ENCODE assay signal across 1 cellular context in genomic region chr13:113105032-113105993, GRCh38.
A peak's percentile ranks its signal among the peaks of the same experiment; 100 is the strongest.
TF ChIP-seq lines count a peak whose summit lies in the region.

F7 (plus strand) TSS chr13:113105791; CDS start chr13:113105842, 51 bp downstream.

TF ChIP-seq in HepG2, 621 proteins besides CTCF, POLR2A, EP300 and RAD21 (continued from another document and continues in another):
- TF ChIP-seq, protein P1, sequence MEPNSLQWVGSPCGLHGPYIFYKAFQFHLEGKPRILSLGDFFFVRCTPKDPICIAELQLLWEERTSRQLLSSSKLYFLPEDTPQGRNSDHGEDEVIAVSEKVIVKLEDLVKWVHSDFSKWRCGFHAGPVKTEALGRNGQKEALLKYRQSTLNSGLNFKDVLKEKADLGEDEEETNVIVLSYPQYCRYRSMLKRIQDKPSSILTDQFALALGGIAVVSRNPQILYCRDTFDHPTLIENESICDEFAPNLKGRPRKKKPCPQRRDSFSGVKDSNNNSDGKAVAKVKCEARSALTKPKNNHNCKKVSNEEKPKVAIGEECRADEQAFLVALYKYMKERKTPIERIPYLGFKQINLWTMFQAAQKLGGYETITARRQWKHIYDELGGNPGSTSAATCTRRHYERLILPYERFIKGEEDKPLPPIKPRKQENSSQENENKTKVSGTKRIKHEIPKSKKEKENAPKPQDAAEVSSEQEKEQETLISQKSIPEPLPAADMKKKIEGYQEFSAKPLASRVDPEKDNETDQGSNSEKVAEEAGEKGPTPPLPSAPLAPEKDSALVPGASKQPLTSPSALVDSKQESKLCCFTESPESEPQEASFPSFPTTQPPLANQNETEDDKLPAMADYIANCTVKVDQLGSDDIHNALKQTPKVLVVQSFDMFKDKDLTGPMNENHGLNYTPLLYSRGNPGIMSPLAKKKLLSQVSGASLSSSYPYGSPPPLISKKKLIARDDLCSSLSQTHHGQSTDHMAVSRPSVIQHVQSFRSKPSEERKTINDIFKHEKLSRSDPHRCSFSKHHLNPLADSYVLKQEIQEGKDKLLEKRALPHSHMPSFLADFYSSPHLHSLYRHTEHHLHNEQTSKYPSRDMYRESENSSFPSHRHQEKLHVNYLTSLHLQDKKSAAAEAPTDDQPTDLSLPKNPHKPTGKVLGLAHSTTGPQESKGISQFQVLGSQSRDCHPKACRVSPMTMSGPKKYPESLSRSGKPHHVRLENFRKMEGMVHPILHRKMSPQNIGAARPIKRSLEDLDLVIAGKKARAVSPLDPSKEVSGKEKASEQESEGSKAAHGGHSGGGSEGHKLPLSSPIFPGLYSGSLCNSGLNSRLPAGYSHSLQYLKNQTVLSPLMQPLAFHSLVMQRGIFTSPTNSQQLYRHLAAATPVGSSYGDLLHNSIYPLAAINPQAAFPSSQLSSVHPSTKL (CRISPR knock-in tag; IDR thresholded peaks at IDR 0.05): peak; percentile 82
- TF ChIP-seq EHMT2 (IDR thresholded peaks at IDR 0.05; ENCODE audit: borderline replicate concordance, low read depth, low read length) (no peak), ZNF558 (CRISPR knock-in tag; IDR thresholded peaks at IDR 0.05; ENCODE audit: borderline replicate concordance) (no peak; the same call in 1 of the 2 replicates), NFE2L2 (IDR thresholded peaks at IDR 0.05; ENCODE audit: low read length) (no peak), ZKSCAN5 (CRISPR knock-in tag; IDR thresholded peaks at IDR 0.05) (no peak), CREB1 (IDR thresholded peaks at IDR 0.05) (peak; percentile 33; the same call in 1 of the 2 replicates), CREB1 (CRISPR knock-in tag; IDR thresholded peaks at IDR 0.05) (no peak), ATRX (CRISPR knock-in tag; IDR thresholded peaks at IDR 0.05; ENCODE audit: borderline replicate concordance) (no peak), HNRNPLL (IDR thresholded peaks at IDR 0.05; ENCODE audit: low read depth, low read length, poor library complexity, severe bottlenecking) (peak; percentile 28), MIXL1 (CRISPR knock-in tag; IDR thresholded peaks at IDR 0.05) (peak; percentile 64; the same call in 1 of the 2 replicates), ZFP36L2 (CRISPR knock-in tag; IDR thresholded peaks at IDR 0.05) (no peak), ZNF629 (CRISPR knock-in tag; conservative IDR thresholded peaks at IDR 0.05) (peak; percentile 50), ELF3 (CRISPR knock-in tag; IDR thresholded peaks at IDR 0.05) (peak; percentile 52), RBFOX2 (IDR thresholded peaks at IDR 0.05; ENCODE audit: low read depth, low read length) (peak; percentile 34; the same call in 1 of the 2 replicates), ZBTB43 (CRISPR knock-in tag; conservative IDR thresholded peaks at IDR 0.05) (peak; percentile 83), PITX1 (CRISPR knock-in tag; IDR thresholded peaks at IDR 0.05) (peak; percentile 56; the same call in 1 of the 2 replicates), ZNF572 (CRISPR knock-in tag; IDR thresholded peaks at IDR 0.05) (no peak), ZFP36L1 (CRISPR knock-in tag; IDR thresholded peaks at IDR 0.05) (no peak), ZNF609 (CRISPR knock-in tag; IDR thresholded peaks at IDR 0.05; ENCODE audit: borderline replicate concordance) (peak; percentile 81; the same call in 1 of the 2 replicates), ZGPAT (CRISPR knock-in tag; IDR thresholded peaks at IDR 0.05) (peak; percentile 90), KDM3A (CRISPR knock-in tag; IDR thresholded peaks at IDR 0.05; ENCODE audit: low read depth) (0 out of 2 replicates have a peak, but pooled peaks have one; percentile 35), ZBED4 (CRISPR knock-in tag; IDR thresholded peaks at IDR 0.05; ENCODE audit: borderline replicate concordance) (no peak), IRF1 (CRISPR knock-in tag; IDR thresholded peaks at IDR 0.05; ENCODE audit: low read depth) (no peak), RXRA (CRISPR knock-in tag; IDR thresholded peaks at IDR 0.05) (peak; percentile 91)
- TF ChIP-seq, protein P2, sequence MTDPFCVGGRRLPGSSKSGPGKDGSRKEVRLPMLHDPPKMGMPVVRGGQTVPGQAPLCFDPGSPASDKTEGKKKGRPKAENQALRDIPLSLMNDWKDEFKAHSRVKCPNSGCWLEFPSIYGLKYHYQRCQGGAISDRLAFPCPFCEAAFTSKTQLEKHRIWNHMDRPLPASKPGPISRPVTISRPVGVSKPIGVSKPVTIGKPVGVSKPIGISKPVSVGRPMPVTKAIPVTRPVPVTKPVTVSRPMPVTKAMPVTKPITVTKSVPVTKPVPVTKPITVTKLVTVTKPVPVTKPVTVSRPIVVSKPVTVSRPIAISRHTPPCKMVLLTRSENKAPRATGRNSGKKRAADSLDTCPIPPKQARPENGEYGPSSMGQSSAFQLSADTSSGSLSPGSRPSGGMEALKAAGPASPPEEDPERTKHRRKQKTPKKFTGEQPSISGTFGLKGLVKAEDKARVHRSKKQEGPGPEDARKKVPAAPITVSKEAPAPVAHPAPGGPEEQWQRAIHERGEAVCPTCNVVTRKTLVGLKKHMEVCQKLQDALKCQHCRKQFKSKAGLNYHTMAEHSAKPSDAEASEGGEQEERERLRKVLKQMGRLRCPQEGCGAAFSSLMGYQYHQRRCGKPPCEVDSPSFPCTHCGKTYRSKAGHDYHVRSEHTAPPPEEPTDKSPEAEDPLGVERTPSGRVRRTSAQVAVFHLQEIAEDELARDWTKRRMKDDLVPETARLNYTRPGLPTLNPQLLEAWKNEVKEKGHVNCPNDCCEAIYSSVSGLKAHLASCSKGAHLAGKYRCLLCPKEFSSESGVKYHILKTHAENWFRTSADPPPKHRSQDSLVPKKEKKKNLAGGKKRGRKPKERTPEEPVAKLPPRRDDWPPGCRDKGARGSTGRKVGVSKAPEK (CRISPR knock-in tag; IDR thresholded peaks at IDR 0.05; ENCODE audit: borderline replicate concordance): no peak
- TF ChIP-seq, protein P3, sequence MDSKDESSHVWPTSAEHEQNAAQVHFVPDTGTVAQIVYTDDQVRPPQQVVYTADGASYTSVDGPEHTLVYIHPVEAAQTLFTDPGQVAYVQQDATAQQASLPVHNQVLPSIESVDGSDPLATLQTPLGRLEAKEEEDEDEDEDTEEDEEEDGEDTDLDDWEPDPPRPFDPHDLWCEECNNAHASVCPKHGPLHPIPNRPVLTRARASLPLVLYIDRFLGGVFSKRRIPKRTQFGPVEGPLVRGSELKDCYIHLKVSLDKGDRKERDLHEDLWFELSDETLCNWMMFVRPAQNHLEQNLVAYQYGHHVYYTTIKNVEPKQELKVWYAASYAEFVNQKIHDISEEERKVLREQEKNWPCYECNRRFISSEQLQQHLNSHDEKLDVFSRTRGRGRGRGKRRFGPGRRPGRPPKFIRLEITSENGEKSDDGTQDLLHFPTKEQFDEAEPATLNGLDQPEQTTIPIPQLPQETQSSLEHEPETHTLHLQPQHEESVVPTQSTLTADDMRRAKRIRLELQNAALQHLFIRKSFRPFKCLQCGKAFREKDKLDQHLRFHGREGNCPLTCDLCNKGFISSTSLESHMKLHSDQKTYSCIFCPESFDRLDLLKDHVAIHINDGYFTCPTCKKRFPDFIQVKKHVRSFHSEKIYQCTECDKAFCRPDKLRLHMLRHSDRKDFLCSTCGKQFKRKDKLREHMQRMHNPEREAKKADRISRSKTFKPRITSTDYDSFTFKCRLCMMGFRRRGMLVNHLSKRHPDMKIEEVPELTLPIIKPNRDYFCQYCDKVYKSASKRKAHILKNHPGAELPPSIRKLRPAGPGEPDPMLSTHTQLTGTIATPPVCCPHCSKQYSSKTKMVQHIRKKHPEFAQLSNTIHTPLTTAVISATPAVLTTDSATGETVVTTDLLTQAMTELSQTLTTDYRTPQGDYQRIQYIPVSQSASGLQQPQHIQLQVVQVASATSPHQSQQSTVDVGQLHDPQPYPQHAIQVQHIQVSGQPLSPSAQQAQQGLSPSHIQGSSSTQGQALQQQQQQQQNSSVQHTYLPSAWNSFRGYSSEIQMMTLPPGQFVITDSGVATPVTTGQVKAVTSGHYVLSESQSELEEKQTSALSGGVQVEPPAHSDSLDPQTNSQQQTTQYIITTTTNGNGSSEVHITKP (CRISPR knock-in tag; IDR thresholded peaks at IDR 0.05; ENCODE audit: low read depth): 0 out of 2 replicates have a peak, but pooled peaks have one; percentile 34
- TF ChIP-seq, protein P4, sequence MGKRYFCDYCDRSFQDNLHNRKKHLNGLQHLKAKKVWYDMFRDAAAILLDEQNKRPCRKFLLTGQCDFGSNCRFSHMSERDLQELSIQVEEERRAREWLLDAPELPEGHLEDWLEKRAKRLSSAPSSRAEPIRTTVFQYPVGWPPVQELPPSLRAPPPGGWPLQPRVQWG (CRISPR knock-in tag; IDR thresholded peaks at IDR 0.05; ENCODE audit: borderline replicate concordance, low read depth): no peak
- TF ChIP-seq, protein P5, sequence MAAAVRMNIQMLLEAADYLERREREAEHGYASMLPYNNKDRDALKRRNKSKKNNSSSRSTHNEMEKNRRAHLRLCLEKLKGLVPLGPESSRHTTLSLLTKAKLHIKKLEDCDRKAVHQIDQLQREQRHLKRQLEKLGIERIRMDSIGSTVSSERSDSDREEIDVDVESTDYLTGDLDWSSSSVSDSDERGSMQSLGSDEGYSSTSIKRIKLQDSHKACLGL (CRISPR knock-in tag; IDR thresholded peaks at IDR 0.05): peak; percentile 59; the same call in 1 of the 2 replicates
